In genomic region chr7:84446991-84447480, GRCh38 we compare ENCODE assay signal across 26 cellular contexts.
"Had no signal": no experiment of that assay in that cellular context is flagged by ENCODE, and none has a peak within 500 bp of the region (broad histone marks: within the 10 kb centered on the region; RNA-seq: fewer than 3 reads in every experiment).

No MANE protein-coding gene starts in this region.

- H3K4me1 ChIP-seq: breast epithelium, gastroesophageal sphincter, prostate gland had no signal

- H3K36me3 Mint-ChIP-seq: activated naive CD8-positive, alpha-beta T cell treated with anti-CD3 and anti-CD28 coated beads, Interleukin-2, amount 10 ng/mL, durations not matched to agents 7 days and 5 days; naive B cell; stimulated activated naive B cell treated with anti-CD40 and anti-IgM and Interleukin-4, amounts not matched to agents 10 μg/mL and 1 μg/mL and 100 μg/mL, for 72 hours had no signal

- H3K27me3 ChIP-seq: breast epithelium, gastroesophageal sphincter had no signal

- DNase-seq: activated B cell treated with CpG ODN at 0.5 μM for 24 hours; activated CD4-positive, alpha-beta T cell treated with anti-CD3 and anti-CD28 coated beads for 4 hours; activated CD4-positive, alpha-beta T cell treated with anti-CD3 and anti-CD28 coated beads, Interleukin-2, amount 50 U/mL, for 48 hours; activated CD8-positive, alpha-beta memory T cell treated with anti-CD3 and anti-CD28 coated beads, Interleukin-2, amount 50 U/mL, for 48 hours; activated naive CD4-positive, alpha-beta T cell treated with anti-CD3 and anti-CD28 coated beads for 36 hours; activated naive CD8-positive, alpha-beta T cell treated with anti-CD3 and anti-CD28 coated beads, Interleukin-2, amount 10 ng/mL, durations not matched to agents 7 days and 5 days; activated T-cell treated with anti-CD3 and anti-CD28 coated beads, Interleukin-2, amount 50 U/mL, for 4 hours; amniotic stem cell; head of caudate nucleus; left colon; naive B cell; stimulated activated CD4-positive, alpha-beta T cell treated with anti-CD3 and anti-CD28 coated beads, Interleukin-2, amount 100 ng/mL, for 24 hours; stimulated activated naive B cell treated with anti-CD40 and anti-IgM and Interleukin-4, amounts not matched to agents 10 μg/mL and 1 μg/mL and 100 μg/mL, for 72 hours; SW 1271; T-helper 17 cell had no signal

- H3K9me3 Mint-ChIP-seq: activated naive CD4-positive, alpha-beta T cell treated with anti-CD3 and anti-CD28 coated beads for 36 hours; activated naive CD8-positive, alpha-beta T cell treated with anti-CD3 and anti-CD28 coated beads, Interleukin-2, amount 10 ng/mL, durations not matched to agents 7 days and 5 days; activated T-helper 2 cell treated with anti-CD3 and anti-CD28 coated beads, Interferon-gamma antibody, Interleukin-2, Interleukin-4, amounts not matched to agents 10 μg/mL and 5 μg/mL and 100 μg/mL, durations not matched to agents 14 hours and 24 hours and 36 hours; stimulated activated naive B cell treated with anti-CD40 and anti-IgM and Interleukin-4, amounts not matched to agents 10 μg/mL and 1 μg/mL and 100 μg/mL, for 72 hours had no signal

- H3K4me3 Mint-ChIP-seq: activated B cell treated with CpG ODN at 0.5 μM for 24 hours; activated naive CD4-positive, alpha-beta T cell treated with anti-CD3 and anti-CD28 coated beads for 36 hours; activated naive CD8-positive, alpha-beta T cell treated with anti-CD3 and anti-CD28 coated beads, Interleukin-2, amount 10 ng/mL, durations not matched to agents 7 days and 5 days; activated T-cell treated with anti-CD3 and anti-CD28 coated beads, Interleukin-2, amount 50 U/mL, for 4 hours; naive B cell; neural crest cell; stimulated activated naive B cell treated with anti-CD40 and anti-IgM and Interleukin-4, amounts not matched to agents 10 μg/mL and 1 μg/mL and 100 μg/mL, for 72 hours; T-helper 17 cell; type B pancreatic cell had no signal

- H3K36me3 ChIP-seq: breast epithelium, gastroesophageal sphincter, prostate gland, thoracic aorta had no signal

- H3K27ac ChIP-seq: breast epithelium, coronary artery, epithelial cell of prostate, gastroesophageal sphincter, prostate gland, skin epidermis, thoracic aorta had no signal

- H3K9me3 ChIP-seq: breast epithelium, gastroesophageal sphincter, prostate gland, thoracic aorta had no signal

- ATAC-seq: gastroesophageal sphincter, left colon, T-helper 17 cell had no signal

- H3K27me3 Mint-ChIP-seq: activated B cell treated with CpG ODN at 0.5 μM for 24 hours; activated naive CD8-positive, alpha-beta T cell treated with anti-CD3 and anti-CD28 coated beads, Interleukin-2, amount 10 ng/mL, durations not matched to agents 7 days and 5 days; naive B cell; stimulated activated naive B cell treated with anti-CD40 and anti-IgM and Interleukin-4, amounts not matched to agents 10 μg/mL and 1 μg/mL and 100 μg/mL, for 72 hours; T-helper 17 cell; type B pancreatic cell had no signal

- H3K4me1 Mint-ChIP-seq: activated B cell treated with CpG ODN at 0.5 μM for 24 hours; activated naive CD8-positive, alpha-beta T cell treated with anti-CD3 and anti-CD28 coated beads, Interleukin-2, amount 10 ng/mL, durations not matched to agents 7 days and 5 days; naive B cell; neural crest cell; stimulated activated naive B cell treated with anti-CD40 and anti-IgM and Interleukin-4, amounts not matched to agents 10 μg/mL and 1 μg/mL and 100 μg/mL, for 72 hours; T-helper 17 cell had no signal

- H3K27ac Mint-ChIP-seq: activated B cell treated with CpG ODN at 0.5 μM for 24 hours; activated naive CD4-positive, alpha-beta T cell treated with anti-CD3 and anti-CD28 coated beads for 36 hours; activated naive CD8-positive, alpha-beta T cell treated with anti-CD3 and anti-CD28 coated beads, Interleukin-2, amount 10 ng/mL, durations not matched to agents 7 days and 5 days; activated T-helper 2 cell treated with anti-CD3 and anti-CD28 coated beads, Interferon-gamma antibody, Interleukin-2, Interleukin-4, amounts not matched to agents 10 μg/mL and 5 μg/mL and 100 μg/mL, durations not matched to agents 14 hours and 24 hours and 36 hours; naive B cell; stimulated activated naive B cell treated with anti-CD40 and anti-IgM and Interleukin-4, amounts not matched to agents 10 μg/mL and 1 μg/mL and 100 μg/mL, for 72 hours; T-helper 17 cell; type B pancreatic cell had no signal

- H3K4me3 ChIP-seq: breast epithelium, coronary artery, gastroesophageal sphincter, lung, prostate gland, skin epidermis, thoracic aorta had no signal
